In the genomic region with DNA sequence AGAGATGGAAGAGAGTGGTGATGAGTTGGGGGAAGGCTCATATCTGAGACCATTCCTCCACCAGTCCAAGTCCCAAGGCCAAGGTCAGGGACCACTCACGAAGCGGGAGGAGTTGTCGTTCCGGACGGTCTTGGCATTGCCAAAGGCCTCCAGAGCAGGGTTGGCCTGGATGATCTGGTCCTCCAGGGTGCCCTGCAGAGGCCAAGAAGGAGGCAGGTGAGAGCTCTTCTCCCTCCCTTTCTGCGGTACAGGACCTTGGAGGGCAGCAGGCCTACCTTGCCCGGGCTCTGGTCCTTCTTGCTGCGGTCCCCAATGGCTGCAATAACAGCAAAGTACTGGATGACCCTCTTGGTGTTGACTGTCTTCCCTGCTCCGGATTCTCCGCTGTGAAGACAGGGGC, we compare ENCODE assay signal across 17 cellular contexts. TPM values are rescaled to one million over a fixed set of nuclear protein-coding genes. Genes with fewer than 3 reads are reported as not detected.
"Had no signal": no experiment of that assay in that cellular context is flagged by ENCODE, and none has a peak within 500 bp of the region (broad histone marks: within the 10 kb centered on the region; RNA-seq: fewer than 3 reads in every experiment).

No MANE protein-coding gene starts in this region.

- DNase-seq: activated CD4-positive, alpha-beta T cell treated with anti-CD3 and anti-CD28 coated beads, Interleukin-2, amount 10 ng/mL, durations not matched to agents 24 days and 14 days; activated CD8-positive, alpha-beta memory T cell treated with anti-CD3 and anti-CD28 coated beads, Interleukin-2, amount 50 U/mL, for 4 hours; activated CD8-positive, alpha-beta T cell treated with anti-CD3 and anti-CD28 coated beads, Interleukin-2, amount 10 ng/mL, durations not matched to agents 7 days and 5 days; activated naive CD8-positive, alpha-beta T cell treated with anti-CD3 and anti-CD28 coated beads for 36 hours; activated T-cell treated with anti-CD3 and anti-CD28 coated beads, Interleukin-2, amount 50 U/mL, for 48 hours; mesendoderm; stimulated activated naive CD8-positive, alpha-beta T cell treated with anti-CD3 and anti-CD28 coated beads, Interleukin-15, Interleukin-2, amounts not matched to agents 100 U/mL and 50 U/mL, for 24 hours; upper lobe of right lung had no signal

- H3K4me3 ChIP-seq: breast epithelium, pancreas, SJSA1, smooth muscle cell, upper lobe of right lung had no signal

- ATAC-seq: activated CD8-positive, alpha-beta T cell treated with anti-CD3 and anti-CD28 coated beads, Interleukin-2, amount 10 ng/mL, durations not matched to agents 7 days and 5 days; pancreas; stimulated activated naive CD8-positive, alpha-beta T cell treated with anti-CD3 and anti-CD28 coated beads, Interleukin-15, Interleukin-2, amounts not matched to agents 100 U/mL and 50 U/mL, for 24 hours; upper lobe of right lung; WTC11 had no signal

- H3K36me3 ChIP-seq: breast epithelium, pancreas, SJSA1, upper lobe of right lung had no signal

- H3K27me3 ChIP-seq: breast epithelium, pancreas, SJSA1, upper lobe of right lung had no signal

- H3K27ac ChIP-seq: breast epithelium, pancreas, SJSA1, upper lobe of right lung had no signal

RNA-seq across cellular contexts. Expression of a gene that starts 4.0 kb away (rescaled TPM):
- total RNA-seq: activated CD4-positive, alpha-beta T cell treated with anti-CD3 and anti-CD28 coated beads, Interleukin-2, amount 10 ng/mL, durations not matched to agents 24 days and 14 days; activated CD8-positive, alpha-beta T cell treated with anti-CD3 and anti-CD28 coated beads, Interleukin-2, amount 10 ng/mL, durations not matched to agents 7 days and 5 days; aorta; breast epithelium; glomerular endothelial cell; SJSA1; smooth muscle cell; T-helper 2 cell treated with Interferon-gamma antibody and Interleukin-4, amounts not matched to agents 100 ng/mL and 5 ng/mL, for 36 hours; WTC11 had no signal

RNA-seq across cellular contexts. Expression of a gene that starts 23.4 kb away (rescaled TPM):
- total RNA-seq: activated CD8-positive, alpha-beta T cell treated with anti-CD3 and anti-CD28 coated beads, Interleukin-2, amount 10 ng/mL, durations not matched to agents 7 days and 5 days; activated naive CD8-positive, alpha-beta T cell treated with anti-CD3 and anti-CD28 coated beads for 36 hours; aorta; breast epithelium; glomerular endothelial cell; SJSA1; smooth muscle cell; T-helper 2 cell treated with Interferon-gamma antibody and Interleukin-4, amounts not matched to agents 100 ng/mL and 5 ng/mL, for 36 hours had no signal

RNA-seq across cellular contexts. Expression of a gene that starts 54.6 kb away (rescaled TPM):
- total RNA-seq: activated CD4-positive, alpha-beta T cell treated with anti-CD3 and anti-CD28 coated beads, Interleukin-2, amount 10 ng/mL, durations not matched to agents 24 days and 14 days; activated CD8-positive, alpha-beta T cell treated with anti-CD3 and anti-CD28 coated beads, Interleukin-2, amount 10 ng/mL, durations not matched to agents 7 days and 5 days; activated naive CD8-positive, alpha-beta T cell treated with anti-CD3 and anti-CD28 coated beads for 36 hours; glomerular endothelial cell; SJSA1; smooth muscle cell; T-helper 2 cell treated with Interferon-gamma antibody and Interleukin-4, amounts not matched to agents 100 ng/mL and 5 ng/mL, for 36 hours had no signal

RNA-seq across cellular contexts. Expression of a gene that starts 58.9 kb away (rescaled TPM):
- total RNA-seq: activated CD4-positive, alpha-beta T cell treated with anti-CD3 and anti-CD28 coated beads, Interleukin-2, amount 10 ng/mL, durations not matched to agents 24 days and 14 days; activated CD8-positive, alpha-beta T cell treated with anti-CD3 and anti-CD28 coated beads, Interleukin-2, amount 10 ng/mL, durations not matched to agents 7 days and 5 days; activated naive CD8-positive, alpha-beta T cell treated with anti-CD3 and anti-CD28 coated beads for 36 hours; aorta; breast epithelium; glomerular endothelial cell; lower leg skin; pancreas; SJSA1; smooth muscle cell; T-helper 2 cell treated with Interferon-gamma antibody and Interleukin-4, amounts not matched to agents 100 ng/mL and 5 ng/mL, for 36 hours; upper lobe of right lung had no signal
